In genomic region chr14:68987653-68988036, GRCh38 we compare ENCODE assay signal across 1 cellular context.
TF ChIP-seq lines count a peak whose summit lies in the region.

No MANE protein-coding gene starts in this region.

TF ChIP-seq in K562, 482 proteins besides CTCF, POLR2A, EP300 and RAD21 (continued from another document):
- TF ChIP-seq CBFA2T3 (IDR thresholded peaks at IDR 0.05), result peak; percentile 47; the same call in 1 of the 2 replicates
- TF ChIP-seq, protein P1, sequence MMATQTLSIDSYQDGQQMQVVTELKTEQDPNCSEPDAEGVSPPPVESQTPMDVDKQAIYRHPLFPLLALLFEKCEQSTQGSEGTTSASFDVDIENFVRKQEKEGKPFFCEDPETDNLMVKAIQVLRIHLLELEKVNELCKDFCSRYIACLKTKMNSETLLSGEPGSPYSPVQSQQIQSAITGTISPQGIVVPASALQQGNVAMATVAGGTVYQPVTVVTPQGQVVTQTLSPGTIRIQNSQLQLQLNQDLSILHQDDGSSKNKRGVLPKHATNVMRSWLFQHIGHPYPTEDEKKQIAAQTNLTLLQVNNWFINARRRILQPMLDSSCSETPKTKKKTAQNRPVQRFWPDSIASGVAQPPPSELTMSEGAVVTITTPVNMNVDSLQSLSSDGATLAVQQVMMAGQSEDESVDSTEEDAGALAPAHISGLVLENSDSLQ (IDR thresholded peaks at IDR 0.05), result peak; percentile 15; the same call in 1 of the 2 replicates
- peak; percentile 50; the same call in 1 of the 2 replicates for TF ChIP-seq ARID1B (IDR thresholded peaks at IDR 0.05)
- TF ChIP-seq POU5F1 (IDR thresholded peaks at IDR 0.05; ENCODE audit: borderline replicate concordance, low read depth, low read length, partially characterized antibody), result no peak
- TF ChIP-seq ZNF146 (CRISPR knock-in tag; IDR thresholded peaks at IDR 0.05; ENCODE audit: unreplicated experiment), result no peak
- no peak for TF ChIP-seq ZNF239 (CRISPR knock-in tag; IDR thresholded peaks at IDR 0.05)
- peak; percentile 63; the same call in 1 of the 2 replicates for TF ChIP-seq SOX6 (IDR thresholded peaks at IDR 0.05)
- no peak for TF ChIP-seq BHLHE40 (IDR thresholded peaks at IDR 0.05; ENCODE audit: low read length)
- no peak for TF ChIP-seq ZNF24 (IDR thresholded peaks at IDR 0.05)
- TF ChIP-seq ELF1 (tag; IDR thresholded peaks at IDR 0.05), result no peak
